ENCODE assay signal across 9 cellular contexts in the genomic region with DNA sequence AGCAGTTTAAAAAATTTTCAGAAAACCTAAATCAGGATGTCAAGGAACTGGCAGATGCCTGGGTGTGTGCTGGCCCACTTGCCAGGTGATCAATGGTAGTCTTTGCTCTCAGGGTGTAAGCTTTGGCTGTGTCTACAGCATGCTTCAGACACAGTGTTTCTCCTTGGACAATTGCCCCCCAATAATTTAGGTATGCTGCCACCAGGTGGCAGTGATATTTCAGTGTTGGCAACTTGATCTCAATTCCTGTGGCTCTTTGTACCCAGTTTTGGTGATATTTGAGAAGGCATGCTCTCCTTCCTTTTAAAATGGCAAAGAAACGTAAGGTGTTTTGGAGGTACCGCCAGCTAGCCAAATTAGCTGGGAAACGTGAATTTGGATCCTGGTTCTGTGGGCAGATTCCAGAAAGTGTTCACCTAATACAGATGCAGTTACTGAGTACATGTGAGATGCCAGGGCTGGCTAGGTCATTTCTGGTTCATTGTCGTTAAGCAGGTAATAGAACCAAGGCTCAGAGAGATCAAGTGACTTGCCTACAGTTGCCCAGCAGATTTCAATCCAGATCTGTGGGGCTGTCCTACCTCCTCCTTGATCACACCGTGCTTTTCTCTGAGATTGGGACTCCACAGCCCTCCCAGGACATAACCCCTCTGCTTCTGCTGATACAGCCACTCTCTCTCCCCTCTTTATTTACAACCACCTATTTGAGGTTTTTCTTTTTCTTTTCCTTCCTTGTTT.
DNase-seq lines count a peak whose midpoint lies in the region; ATAC-seq, FAIRE-seq and TF ChIP-seq lines count a peak whose summit lies in the region.
"Had no signal": no experiment of that assay in that cellular context is flagged by ENCODE, and none has a peak within 500 bp of the region (broad histone marks: within the 10 kb centered on the region; RNA-seq: fewer than 3 reads in every experiment).

No MANE protein-coding gene starts in this region.

- H3K4me2 ChIP-seq in DOHH2 (ENCODE audit: low read length) (no peak overlapping the region), KMS-11 (peak overlapping the region; percentile 58), astrocyte (ENCODE audit: low read length) (no peak overlapping the region)

- no peaks in the 10 kb centered on the region for H3K36me3 ChIP-seq in DOHH2 (ENCODE audit: control insufficient read depth, low read length)
- H3K36me3 ChIP-seq in KMS-11 (ENCODE audit: insufficient read depth) = no peaks in the 10 kb centered on the region
- no peaks in the 10 kb centered on the region for H3K36me3 ChIP-seq in astrocyte (ENCODE audit: insufficient read depth, low read length)

- ATAC-seq in GM21737 (IDR thresholded peaks at IDR 0.05; ENCODE audit: unreplicated experiment) = no peak

- H4K20me1 ChIP-seq in DOHH2 (ENCODE audit: control insufficient read depth, insufficient read depth, low read depth, low read length) (no peaks in the 10 kb centered on the region), KMS-11 (ENCODE audit: insufficient read depth) (0 out of 2 replicates have a peak, but pooled peaks cover 3% of the 10 kb centered on the region), astrocyte (ENCODE audit: insufficient read depth, low read length) (peaks cover 72% of the 10 kb centered on the region)

- no peaks in the 10 kb centered on the region for H3K9me2 ChIP-seq in DOHH2 (replicated peaks; ENCODE audit: control insufficient read depth, low read length)

- 0 out of 2 replicates have a peak, but pooled peaks cover 4% of the 10 kb centered on the region for H3K4me1 ChIP-seq in DOHH2 (ENCODE audit: control insufficient read depth, low read length)
- H3K4me1 ChIP-seq in KMS-11 (ENCODE audit: low read depth, poor library complexity, severe bottlenecking) = peaks cover 28% of the 10 kb centered on the region
- H3K4me1 ChIP-seq in astrocyte (ENCODE audit: insufficient read depth, low read length) = peaks cover 12% of the 10 kb centered on the region

- H3K27me3 ChIP-seq in DOHH2 (ENCODE audit: control insufficient read depth, low read length) (no peaks in the 10 kb centered on the region), KMS-11 (ENCODE audit: insufficient read depth, low read depth) (no peaks in the 10 kb centered on the region), astrocyte (ENCODE audit: insufficient read depth, low read length) (no peaks in the 10 kb centered on the region)

- peaks cover 2% of the 10 kb centered on the region for H3K4me1 Mint-ChIP-seq in astrocyte (ENCODE audit: low read depth, unreplicated experiment)

- H3K79me2 ChIP-seq in DOHH2 (ENCODE audit: control insufficient read depth, low read length) (no peaks in the 10 kb centered on the region), KMS-11 (ENCODE audit: insufficient read depth, low read depth) (peaks cover 15% of the 10 kb centered on the region; the same call in 1 of the 2 replicates), astrocyte (ENCODE audit: insufficient read depth, low read length) (peaks cover 9% of the 10 kb centered on the region)

- no peak overlapping the region for H3K4me3 Mint-ChIP-seq in astrocyte (ENCODE audit: unreplicated experiment)

- H3K4me3 ChIP-seq in DOHH2 (ENCODE audit: low read length) (no peak overlapping the region), KMS-11 (IDR thresholded peaks at IDR 0.05; ENCODE audit: insufficient read depth, low read depth, low read length) (no peak overlapping the region), astrocyte (ENCODE audit: insufficient read depth, low read depth, low read length) (no peak overlapping the region)

- DNase-seq in T follicular helper cell (ENCODE audit: low read depth) = peak; percentile 33
- no peak for DNase-seq in astrocyte (ENCODE audit: low read depth)
- peak; percentile 54 for DNase-seq in kidney tubule cell (ENCODE audit: low spot score)
- peak; percentile 12 for DNase-seq in stimulated activated CD8-positive, alpha-beta memory T cell treated with anti-CD3 and anti-CD28 coated beads, Interleukin-15, amount 100 ng/mL, for 24 hours (ENCODE audit: low read depth)
- DNase-seq in islet precursor cell = no peak

- peaks cover 18% of the 10 kb centered on the region for H3K36me3 Mint-ChIP-seq in astrocyte (ENCODE audit: low read depth, unreplicated experiment)

- H3K9me3 ChIP-seq in DOHH2 (ENCODE audit: control insufficient read depth, insufficient read depth, low read length) = no peaks in the 10 kb centered on the region
- H3K9me3 ChIP-seq in astrocyte (ENCODE audit: insufficient read depth, low read depth, low read length) = no peaks in the 10 kb centered on the region

- H3K27ac Mint-ChIP-seq in astrocyte (ENCODE audit: unreplicated experiment) = peak overlapping the region; percentile 20

- peak; percentile 79 for TF ChIP-seq CTCF in DOHH2 (IDR thresholded peaks at IDR 0.05; ENCODE audit: low read depth, low read length, poor library complexity, severe bottlenecking)
- TF ChIP-seq CTCF in KMS-11 (conservative IDR thresholded peaks at IDR 0.05; ENCODE audit: low read depth, low read length) = peak; percentile 85
- peak; percentile 57 for TF ChIP-seq CTCF in astrocyte (IDR thresholded peaks at IDR 0.05; ENCODE audit: insufficient read depth, low read depth, low read length)

- H3K27me3 Mint-ChIP-seq in astrocyte (ENCODE audit: low read depth, unreplicated experiment) = no peaks in the 10 kb centered on the region

- FAIRE-seq in astrocyte (lab: Jason Lieb, UNC) = no peak
- FAIRE-seq: TTC549 had no signal

- no peaks in the 10 kb centered on the region for H3F3A ChIP-seq in DOHH2 (ENCODE audit: control insufficient read depth, insufficient read depth)

- no peak overlapping the region for H3K27ac ChIP-seq in DOHH2 (ENCODE audit: low read depth, low read length)
- H3K27ac ChIP-seq in KMS-11 = no peak overlapping the region; the same call in 1 of the 2 replicates
- H3K27ac ChIP-seq in astrocyte (ENCODE audit: low read depth, low read length) = no peak overlapping the region

- no peak overlapping the region for H2AFZ ChIP-seq in KMS-11 (ENCODE audit: low read depth)
- no peak overlapping the region for H2AFZ ChIP-seq in astrocyte (ENCODE audit: low read depth, low read length)

- H3K9me3 Mint-ChIP-seq in astrocyte (ENCODE audit: unreplicated experiment) = no peaks in the 10 kb centered on the region

- H3K9ac ChIP-seq in KMS-11 (no peak overlapping the region), astrocyte (ENCODE audit: low read length) (no peak overlapping the region)

Comparison
In these comparisons a context has a peak if more than half of its experiments do, and no peak if none do; other contexts are left out.
1. DNase-seq: peak in T follicular helper cell (single experiment), kidney tubule cell (single experiment) and stimulated activated CD8-positive, alpha-beta memory T cell treated with anti-CD3 and anti-CD28 coated beads, Interleukin-15, amount 100 ng/mL, for 24 hours (single experiment); none in astrocyte (single experiment) and islet precursor cell (single experiment).
2. Peak in every context shown above with its lines, with median percentiles within 50 percentile points of each other: CTCF ChIP-seq.